ENCODE assay signal across 1 cellular context in genomic region chrX:19683358-19683757, GRCh38.
TF ChIP-seq lines count a peak whose summit lies in the region.

No MANE protein-coding gene starts in this region.

TF ChIP-seq in H1, 55 proteins besides CTCF, POLR2A, EP300 and RAD21 (continued from another document):
- TF ChIP-seq CHD7 (IDR thresholded peaks at IDR 0.05; ENCODE audit: insufficient replicate concordance, low read length) (no peak), ASH2L (IDR thresholded peaks at IDR 0.05; ENCODE audit: low read length) (no peak), YY1 (IDR thresholded peaks at IDR 0.05; ENCODE audit: low read depth, low read length) (no peak), E2F6 (IDR thresholded peaks at IDR 0.05) (no peak), RXRA (IDR thresholded peaks at IDR 0.05; ENCODE audit: insufficient read depth, low read depth, low read length) (no peak), ATF3 (IDR thresholded peaks at IDR 0.05; ENCODE audit: insufficient read depth, low read depth, low read length) (no peak)
